In genomic region chr15:89847101-89847500, GRCh38 we compare ENCODE assay signal across 2 cellular contexts.
TF ChIP-seq lines count a peak whose summit lies in the region.

No MANE protein-coding gene starts in this region.

TF ChIP-seq in A549, 52 proteins besides CTCF, POLR2A, EP300 and RAD21:
- TF ChIP-seq PHF8 (IDR thresholded peaks at IDR 0.05; ENCODE audit: borderline replicate concordance, low read depth) (no peak), NPAS2 (CRISPR knock-in tag; IDR thresholded peaks at IDR 0.05; ENCODE audit: borderline replicate concordance) (no peak), HES2 (IDR thresholded peaks at IDR 0.05) (no peak), JUN (IDR thresholded peaks at IDR 0.05) (no peak), MAFK (IDR thresholded peaks at IDR 0.05; ENCODE audit: partially characterized antibody) (no peak), TFCP2L1 (CRISPR knock-in tag; IDR thresholded peaks at IDR 0.05) (no peak), CHD4 (IDR thresholded peaks at IDR 0.05; ENCODE audit: borderline replicate concordance) (no peak), FOXS1 (CRISPR knock-in tag; IDR thresholded peaks at IDR 0.05) (no peak), ZFP36 (IDR thresholded peaks at IDR 0.05; ENCODE audit: borderline replicate concordance, partially characterized antibody) (no peak), HMGXB4 (CRISPR knock-in tag; IDR thresholded peaks at IDR 0.05; ENCODE audit: borderline replicate concordance) (no peak), NR3C1 (IDR thresholded peaks at IDR 0.05) (no peak), TP53 (CRISPR knock-in tag; IDR thresholded peaks at IDR 0.05) (no peak), EHF (CRISPR knock-in tag; IDR thresholded peaks at IDR 0.05) (no peak)

TF ChIP-seq in endothelial cell of umbilical vein, 7 proteins besides CTCF, POLR2A, EP300 and RAD21:
- TF ChIP-seq MYC (IDR thresholded peaks at IDR 0.05; ENCODE audit: low read depth, low read length) (no peak), GATA2 (IDR thresholded peaks at IDR 0.05; ENCODE audit: insufficient read depth, insufficient read length, low read depth, low read length) (no peak), EZH2 (IDR thresholded peaks at IDR 0.05; ENCODE audit: borderline replicate concordance, low read depth, low read length, severe bottlenecking) (no peak), FOS (IDR thresholded peaks at IDR 0.05; ENCODE audit: borderline replicate concordance, insufficient read depth, low read length) (no peak), POLR2AphosphoS5 (IDR thresholded peaks at IDR 0.05; ENCODE audit: insufficient read depth, low read depth, low read length) (no peak), JUN (IDR thresholded peaks at IDR 0.05; ENCODE audit: borderline replicate concordance, insufficient read depth, insufficient read length, low read depth) (no peak), MAX (IDR thresholded peaks at IDR 0.05; ENCODE audit: insufficient read depth, insufficient read length) (no peak)
